Comparison of ENCODE assay signal across 22 cellular contexts in the genomic region with DNA sequence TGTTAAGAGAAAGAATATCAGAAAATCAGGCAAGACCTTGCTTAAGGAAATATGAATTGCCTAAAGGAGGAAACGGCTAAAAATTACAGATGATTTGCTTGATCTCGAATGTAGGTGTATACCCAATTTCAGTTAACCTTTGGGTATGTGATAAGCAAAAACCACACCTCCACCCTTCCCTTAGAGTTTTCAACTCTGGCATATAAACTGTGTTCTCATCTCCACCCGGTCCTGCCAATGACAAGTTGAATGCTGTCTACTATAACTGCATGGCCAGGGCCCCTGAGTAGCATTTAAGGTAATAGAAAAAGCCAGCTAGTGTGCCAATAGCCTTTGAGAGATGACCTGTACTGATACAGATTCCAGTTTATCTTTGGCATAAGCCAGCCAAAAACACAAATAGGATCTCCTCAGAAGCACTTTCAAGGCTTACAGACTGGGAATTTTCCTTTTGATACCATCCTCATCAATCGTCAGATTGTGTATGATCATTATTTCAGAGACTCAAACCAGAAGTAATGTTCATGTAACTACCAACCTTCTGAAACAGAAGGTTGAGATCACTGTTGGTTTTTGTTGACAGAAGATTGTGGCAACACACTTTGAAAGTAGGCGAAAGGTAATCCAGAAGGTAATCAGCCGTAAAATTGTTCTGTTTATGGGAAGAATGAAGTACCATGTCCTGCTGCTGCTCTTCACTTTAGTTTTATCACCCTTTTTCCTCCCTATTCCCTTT.
DNase-seq lines count a peak whose midpoint lies in the region; ATAC-seq, FAIRE-seq and TF ChIP-seq lines count a peak whose summit lies in the region.
"Had no signal": no experiment of that assay in that cellular context is flagged by ENCODE, and none has a peak within 500 bp of the region (broad histone marks: within the 10 kb centered on the region; RNA-seq: fewer than 3 reads in every experiment).

No MANE protein-coding gene starts in this region.

- H3K27me3 ChIP-seq in HepG2 (ENCODE audit: control insufficient read depth in 1 of 2, insufficient read depth in 2 of 2, low read length in 2 of 2): no peaks in the 10 kb centered on the region
- H3K27me3 ChIP-seq in tibial artery: no peaks in the 10 kb centered on the region
- H3K27me3 ChIP-seq: brain microvascular endothelial cell, sigmoid colon had no signal

- H3K4me2 ChIP-seq in HepG2 (ENCODE audit: low read depth, low read length): peak overlapping the region; percentile 13; the same call in 1 of the 2 replicates

- H3K4me1 ChIP-seq in HepG2 (ENCODE audit: insufficient read depth, low read length) (peaks cover 49% of the 10 kb centered on the region), tibial artery (peaks cover 0 to 49% (median 32%) of the 10 kb centered on the region in 4 donors)

- in situ Hi-C loops in HepG2 (cut with HindIII; ENCODE audit: extremely low pct_ligation_motif_present, low pct_unique_long_range_greater_than_20kb): no loop called here

- no peaks in the 10 kb centered on the region for H3K79me2 ChIP-seq in HepG2 (ENCODE audit: insufficient read depth, low read length)

- TF ChIP-seq CTCF in HepG2 (CRISPR knock-in tag; IDR thresholded peaks at IDR 0.05) (no peak), tibial artery (IDR thresholded peaks at IDR 0.05) (no peak), glutamatergic neuron (IDR thresholded peaks at IDR 0.05; ENCODE audit: partially characterized antibody, unreplicated experiment) (no peak)

- no peaks in the 10 kb centered on the region for H4K20me1 ChIP-seq in HepG2 (ENCODE audit: insufficient read depth, low read length)

- peak overlapping the region; percentile 9 for H2AFZ ChIP-seq in HepG2 (ENCODE audit: low read length)

- CTCF ChIA-PET in HepG2 (lab: Yijun Ruan, JAX; ENCODE audit: low intra/inter-chr PET ratio, low total read pairs): no interaction called here

- H3K4me3 Mint-ChIP-seq in glutamatergic neuron (ENCODE audit: unreplicated experiment): no peak overlapping the region
- no peak overlapping the region for H3K4me3 Mint-ChIP-seq in activated CD4-positive, alpha-beta T cell treated with anti-CD3 and anti-CD28 coated beads, Interleukin-2, amount 10 ng/mL, durations not matched to agents 24 days and 14 days
- H3K4me3 Mint-ChIP-seq: CD4-positive, alpha-beta T cell; IgD-negative memory B cell; neural crest cell; stimulated activated memory B cell treated with anti-CD40 and anti-IgM and Interleukin-4, amounts not matched to agents 10 μg/mL and 1 μg/mL and 100 μg/mL, for 72 hours had no signal

- DNase-seq in NCI-H2107 treated with DMSO at 0.1 percent for 48 hours (lab: John Stamatoyannopoulos, UW; ENCODE audit: unreplicated experiment) (peak; percentile 61), NCI-H2107 (lab: John Stamatoyannopoulos, UW) (no peak), NCI-H748 treated with DMSO at 0.1 percent for 48 hours (lab: John Stamatoyannopoulos, UW) (peak; percentile 20), HepG2 (ENCODE audit: low spot score) (peak; percentile 26), tibial artery (no peak), glutamatergic neuron (no peak), foreskin melanocyte (no peak)
- no peak for DNase-seq in activated CD4-positive, alpha-beta T cell treated with anti-CD3 and anti-CD28 coated beads, Interleukin-2, amount 10 ng/mL, durations not matched to agents 24 days and 14 days
- DNase-seq: activated gamma-delta T cell treated with Interleukin-2 at 50 U/mL for 16 hours; CD4-positive, alpha-beta T cell; effector CD4-positive, alpha-beta T cell; GF-D8; GOT3; lower lobe of right lung; NCI-H1436 treated with DMSO at 0.1 percent for 48 hours; sigmoid colon had no signal

- no peaks in the 10 kb centered on the region for H3K9me3 ChIP-seq in HepG2 (ENCODE audit: low read length)
- no peaks in the 10 kb centered on the region for H3K9me3 ChIP-seq in tibial artery
- H3K9me3 ChIP-seq: lower lobe of right lung, sigmoid colon had no signal

- no peak; the same call in 2 of the 3 replicates for ATAC-seq in HepG2
- ATAC-seq: stimulated activated memory B cell treated with anti-CD40 and anti-IgM and Interleukin-4, amounts not matched to agents 10 μg/mL and 1 μg/mL and 100 μg/mL, for 72 hours had no signal

- no peak for TF ChIP-seq POLR2A in HepG2 (IDR thresholded peaks at IDR 0.05; ENCODE audit: insufficient read depth in 1 of 2, low read depth in 2 of 2, low read length in 2 of 2)

- BruUV-seq in HepG2 (replicated peaks; lab: Mats Ljungman, UMichigan): no TSS peak

- H3K27me3 Mint-ChIP-seq in glutamatergic neuron (ENCODE audit: unreplicated experiment): peaks cover 2% of the 10 kb centered on the region
- peaks cover 32% of the 10 kb centered on the region for H3K27me3 Mint-ChIP-seq in activated CD4-positive, alpha-beta T cell treated with anti-CD3 and anti-CD28 coated beads, Interleukin-2, amount 10 ng/mL, durations not matched to agents 24 days and 14 days

- no peak for TF ChIP-seq RAD21 in HepG2 (CRISPR knock-in tag; IDR thresholded peaks at IDR 0.05)

- peak; percentile 49 for FAIRE-seq in HepG2 (lab: Jason Lieb, UNC)
- FAIRE-seq: A204.1, urothelium cell line had no signal

- no peaks in the 10 kb centered on the region for H3K9me3 Mint-ChIP-seq in glutamatergic neuron (ENCODE audit: unreplicated experiment)
- H3K9me3 Mint-ChIP-seq in activated CD4-positive, alpha-beta T cell treated with anti-CD3 and anti-CD28 coated beads, Interleukin-2, amount 10 ng/mL, durations not matched to agents 24 days and 14 days: no peaks in the 10 kb centered on the region
- H3K9me3 Mint-ChIP-seq: CD4-positive, alpha-beta T cell; IgD-negative memory B cell; neural crest cell; stimulated activated memory B cell treated with anti-CD40 and anti-IgM and Interleukin-4, amounts not matched to agents 10 μg/mL and 1 μg/mL and 100 μg/mL, for 72 hours had no signal

- H3K27ac ChIP-seq in HepG2 (ENCODE audit: extremely low read length, insufficient read depth, low read length): no peak overlapping the region
- peak overlapping the region; percentile 16 to 17 for H3K27ac ChIP-seq in tibial artery
- H3K27ac ChIP-seq: lower lobe of right lung, sigmoid colon had no signal

- H3K4me1 Mint-ChIP-seq in glutamatergic neuron (ENCODE audit: low read depth, unreplicated experiment): peaks cover 6% of the 10 kb centered on the region
- no peaks in the 10 kb centered on the region for H3K4me1 Mint-ChIP-seq in activated CD4-positive, alpha-beta T cell treated with anti-CD3 and anti-CD28 coated beads, Interleukin-2, amount 10 ng/mL, durations not matched to agents 24 days and 14 days
- H3K4me1 Mint-ChIP-seq: IgD-negative memory B cell; neural crest cell; stimulated activated memory B cell treated with anti-CD40 and anti-IgM and Interleukin-4, amounts not matched to agents 10 μg/mL and 1 μg/mL and 100 μg/mL, for 72 hours had no signal

- POLR2A ChIA-PET in HepG2 (lab: Yijun Ruan, JAX): interaction anchor here (1.0 to 1.4 kb wide), 2 partner anchors 47 to 141 kb away, joined by 3 to 4 read pairs; no protein-coding TSS in a partner anchor

- H3K27ac Mint-ChIP-seq in glutamatergic neuron (ENCODE audit: unreplicated experiment): no peak overlapping the region
- H3K27ac Mint-ChIP-seq in activated CD4-positive, alpha-beta T cell treated with anti-CD3 and anti-CD28 coated beads, Interleukin-2, amount 10 ng/mL, durations not matched to agents 24 days and 14 days: no peak overlapping the region
- H3K27ac Mint-ChIP-seq: CD4-positive, alpha-beta T cell; IgD-negative memory B cell; stimulated activated memory B cell treated with anti-CD40 and anti-IgM and Interleukin-4, amounts not matched to agents 10 μg/mL and 1 μg/mL and 100 μg/mL, for 72 hours had no signal

- WGBS in HepG2 (ENCODE audit: low lambda C conversion rate): 89% methylated on average over 6 of the region's 6 CpGs

- no peaks in the 10 kb centered on the region for H3K36me3 Mint-ChIP-seq in glutamatergic neuron (ENCODE audit: unreplicated experiment)
- no peaks in the 10 kb centered on the region for H3K36me3 Mint-ChIP-seq in activated CD4-positive, alpha-beta T cell treated with anti-CD3 and anti-CD28 coated beads, Interleukin-2, amount 10 ng/mL, durations not matched to agents 24 days and 14 days (ENCODE audit: low read depth)
- H3K36me3 Mint-ChIP-seq: IgD-negative memory B cell; stimulated activated memory B cell treated with anti-CD40 and anti-IgM and Interleukin-4, amounts not matched to agents 10 μg/mL and 1 μg/mL and 100 μg/mL, for 72 hours had no signal

- intact Hi-C loops in HepG2 (cut with micrococcal nuclease; ENCODE audit: unreplicated experiment): no loop called here
- intact Hi-C loops in tibial artery (cut with DNase I; ENCODE audit: low total_unique reads): no loop called here
- intact Hi-C loops in activated CD4-positive, alpha-beta T cell treated with anti-CD3 and anti-CD28 coated beads, Interleukin-2, amount 10 ng/mL, durations not matched to agents 24 days and 14 days (cut with micrococcal nuclease): no loop called here

- H3K36me3 ChIP-seq in HepG2 (replicated peaks in 1 of 2; ENCODE audit: control insufficient read depth in 1 of 2, insufficient read depth in 2 of 2, low read length in 2 of 2) (no peaks in the 10 kb centered on the region), tibial artery (peaks cover 0 to 6% (median 0%) of the 10 kb centered on the region in 3 donors)
- H3K36me3 ChIP-seq: brain microvascular endothelial cell, lower lobe of right lung, sigmoid colon had no signal

- no peak overlapping the region for H3K9ac ChIP-seq in HepG2 (ENCODE audit: insufficient read depth, low read depth, low read length)

- H3K4me3 ChIP-seq in HepG2 (replicated peaks in 1 of 3; ENCODE audit: insufficient read depth in 1 of 3, low read depth in 2 of 3, low read length in 3 of 3) (no peak overlapping the region), tibial artery (no peak overlapping the region)
- H3K4me3 ChIP-seq: lower lobe of right lung, sigmoid colon had no signal

- TF ChIP-seq EP300 in HepG2 (IDR thresholded peaks at IDR 0.05; ENCODE audit: low read depth in 2 of 2, low read length in 2 of 2): no peak
- TF ChIP-seq EP300 in HepG2 (CRISPR knock-in tag; IDR thresholded peaks at IDR 0.05; ENCODE audit: borderline replicate concordance): no peak

TF ChIP-seq in HepG2, 621 proteins besides CTCF, POLR2A, EP300 and RAD21 (continues in another document):
- TF ChIP-seq FOXO1 (CRISPR knock-in tag; IDR thresholded peaks at IDR 0.05) (no peak; the same call in 1 of the 2 replicates), ZFP41 (CRISPR knock-in tag; IDR thresholded peaks at IDR 0.05; ENCODE audit: borderline replicate concordance) (no peak), GATAD2A (CRISPR knock-in tag; IDR thresholded peaks at IDR 0.05) (peak; percentile 53; the same call in 1 of the 2 replicates), CREB3 (CRISPR knock-in tag; IDR thresholded peaks at IDR 0.05) (no peak), CENPX (CRISPR knock-in tag; IDR thresholded peaks at IDR 0.05) (no peak), MXI1 (IDR thresholded peaks at IDR 0.05; ENCODE audit: borderline replicate concordance, low read depth, low read length) (no peak)

Comparison
In these comparisons a context has a peak if more than half of its experiments do, and no peak if none do; other contexts are left out.
1. DNase-seq: peak in NCI-H2107 treated with DMSO at 0.1 percent for 48 hours (single experiment), NCI-H748 treated with DMSO at 0.1 percent for 48 hours (single experiment) and HepG2 (single experiment); none in NCI-H2107 (single experiment), tibial artery (0 of 2), glutamatergic neuron (single experiment), foreskin melanocyte (single experiment) and activated CD4-positive, alpha-beta T cell treated with anti-CD3 and anti-CD28 coated beads, Interleukin-2, amount 10 ng/mL, durations not matched to agents 24 days and 14 days (single experiment).